In genomic region chr13:30033681-30034447, GRCh38 we compare ENCODE assay signal across 10 cellular contexts.
DNase-seq lines count a peak whose midpoint lies in the region; ATAC-seq and TF ChIP-seq lines count a peak whose summit lies in the region.
"Had no signal": no experiment of that assay in that cellular context is flagged by ENCODE, and none has a peak within 500 bp of the region (broad histone marks: within the 10 kb centered on the region; RNA-seq: fewer than 3 reads in every experiment).

No MANE protein-coding gene starts in this region.

- CTCF ChIA-PET in A673 (lab: Charles Lee): no interaction called here
- CTCF ChIA-PET in activated CD4-positive, alpha-beta T cell treated with anti-CD3 and anti-CD28 coated beads, Interleukin-2, amount 10 ng/mL, durations not matched to agents 7 days and 5 days (lab: Charles Lee): interaction anchor here (1.0 to 1.2 kb wide), 2 partner anchors 16 to 131 kb away, joined by 3 read pairs; no protein-coding TSS in a partner anchor

- H3K4me3 ChIP-seq in A673 (ENCODE audit: low read depth, low read length, poor library complexity, severe bottlenecking) (no peak overlapping the region), kidney epithelial cell (ENCODE audit: low read depth, low read length) (no peak overlapping the region)

- POLR2A ChIA-PET in A673 (lab: Charles Lee; ENCODE audit: low non-redundant PET): no interaction called here
- POLR2A ChIA-PET in activated CD4-positive, alpha-beta T cell treated with anti-CD3 and anti-CD28 coated beads, Interleukin-2, amount 10 ng/mL, durations not matched to agents 7 days and 5 days (lab: Charles Lee): no interaction called here

- no peaks in the 10 kb centered on the region for H3K9me3 Mint-ChIP-seq in activated T-helper 17 cell treated with anti-CD3 and anti-CD28 coated beads, Interleukin-2, amount 50 U/mL, for 72 hours
- H3K9me3 Mint-ChIP-seq in activated CD4-positive, alpha-beta T cell treated with anti-CD3 and anti-CD28 coated beads, Interleukin-2, amount 10 ng/mL, durations not matched to agents 7 days and 5 days: no peaks in the 10 kb centered on the region
- H3K9me3 Mint-ChIP-seq: CD8-positive, alpha-beta memory T cell had no signal

- H3K36me3 ChIP-seq in A673 (ENCODE audit: insufficient read depth, low read length, poor library complexity, severe bottlenecking) (no peaks in the 10 kb centered on the region), kidney epithelial cell (ENCODE audit: control insufficient read depth, insufficient read depth, low read length) (no peaks in the 10 kb centered on the region)

- no peaks in the 10 kb centered on the region for H3K9me3 ChIP-seq in A673 (ENCODE audit: low read depth, low read length, poor library complexity, severe bottlenecking)

- DNase-seq in A673 (ENCODE audit: low spot score) (peak; percentile 54), HS-27A (ENCODE audit: low read depth) (peak; percentile 48), kidney epithelial cell (ENCODE audit: low read depth) (peak; percentile 77), left lobe of liver (ENCODE audit: low spot score) (no peak)
- DNase-seq in activated CD4-positive, alpha-beta T cell treated with anti-CD3 and anti-CD28 coated beads, Interleukin-2, amount 10 ng/mL, durations not matched to agents 7 days and 5 days: no peak
- DNase-seq: CD8-positive, alpha-beta memory T cell; NCI-H446 had no signal

- H3K4me1 Mint-ChIP-seq in activated T-helper 17 cell treated with anti-CD3 and anti-CD28 coated beads, Interleukin-2, amount 50 U/mL, for 72 hours: no peaks in the 10 kb centered on the region
- no peaks in the 10 kb centered on the region for H3K4me1 Mint-ChIP-seq in activated CD4-positive, alpha-beta T cell treated with anti-CD3 and anti-CD28 coated beads, Interleukin-2, amount 10 ng/mL, durations not matched to agents 7 days and 5 days
- H3K4me1 Mint-ChIP-seq: CD8-positive, alpha-beta memory T cell had no signal

- H3K27ac ChIP-seq in A673 (ENCODE audit: low read depth, low read length, poor library complexity, severe bottlenecking): no peak overlapping the region

- no peaks in the 10 kb centered on the region for H3K36me3 Mint-ChIP-seq in activated T-helper 17 cell treated with anti-CD3 and anti-CD28 coated beads, Interleukin-2, amount 50 U/mL, for 72 hours (ENCODE audit: low read depth)
- H3K36me3 Mint-ChIP-seq in activated CD4-positive, alpha-beta T cell treated with anti-CD3 and anti-CD28 coated beads, Interleukin-2, amount 10 ng/mL, durations not matched to agents 7 days and 5 days (ENCODE audit: low read depth): no peaks in the 10 kb centered on the region
- H3K36me3 Mint-ChIP-seq: CD8-positive, alpha-beta memory T cell had no signal

- H3K27me3 Mint-ChIP-seq in activated T-helper 17 cell treated with anti-CD3 and anti-CD28 coated beads, Interleukin-2, amount 50 U/mL, for 72 hours: no peaks in the 10 kb centered on the region
- peaks cover 13% of the 10 kb centered on the region for H3K27me3 Mint-ChIP-seq in activated CD4-positive, alpha-beta T cell treated with anti-CD3 and anti-CD28 coated beads, Interleukin-2, amount 10 ng/mL, durations not matched to agents 7 days and 5 days

- H3K27me3 ChIP-seq in A673 (replicated peaks; ENCODE audit: insufficient read depth, low read depth, low read length, poor library complexity) (no peaks in the 10 kb centered on the region), kidney epithelial cell (ENCODE audit: control insufficient read depth, insufficient read depth, low read length) (no peaks in the 10 kb centered on the region)

- peaks cover 15% of the 10 kb centered on the region for H3K4me1 ChIP-seq in A673 (ENCODE audit: insufficient read depth, low read length, poor library complexity, severe bottlenecking)

- no peak overlapping the region for H3K4me3 Mint-ChIP-seq in activated T-helper 17 cell treated with anti-CD3 and anti-CD28 coated beads, Interleukin-2, amount 50 U/mL, for 72 hours
- H3K4me3 Mint-ChIP-seq in activated CD4-positive, alpha-beta T cell treated with anti-CD3 and anti-CD28 coated beads, Interleukin-2, amount 10 ng/mL, durations not matched to agents 7 days and 5 days: no peak overlapping the region
- H3K4me3 Mint-ChIP-seq: CD8-positive, alpha-beta memory T cell had no signal

- intact Hi-C loops in A673 (cut with micrococcal nuclease; ENCODE audit: unreplicated experiment): no loop called here

- no TSS peak for BruUV-seq in A673 (replicated peaks; lab: Mats Ljungman, UMichigan)

- TF ChIP-seq CTCF in A673 (conservative IDR thresholded peaks at IDR 0.05; ENCODE audit: low read depth, low read length): no peak
- TF ChIP-seq CTCF in kidney epithelial cell (IDR thresholded peaks at IDR 0.05; ENCODE audit: insufficient read depth, low read length, poor library complexity, severe bottlenecking): no peak

- no peak overlapping the region for H3K27ac Mint-ChIP-seq in activated T-helper 17 cell treated with anti-CD3 and anti-CD28 coated beads, Interleukin-2, amount 50 U/mL, for 72 hours
- no peak overlapping the region for H3K27ac Mint-ChIP-seq in activated CD4-positive, alpha-beta T cell treated with anti-CD3 and anti-CD28 coated beads, Interleukin-2, amount 10 ng/mL, durations not matched to agents 7 days and 5 days
- H3K27ac Mint-ChIP-seq: CD8-positive, alpha-beta memory T cell had no signal

- peak; percentile 53 for ATAC-seq in activated T-helper 17 cell treated with anti-CD3 and anti-CD28 coated beads, Interleukin-2, amount 50 U/mL, for 72 hours (replicated peaks)
- ATAC-seq in HG02623 (IDR thresholded peaks at IDR 0.05; ENCODE audit: unreplicated experiment): no peak
- ATAC-seq in HG03571 (IDR thresholded peaks at IDR 0.05; ENCODE audit: unreplicated experiment): no peak
- ATAC-seq in left lobe of liver: no peak

Comparison
In these comparisons a context has a peak if more than half of its experiments do, and no peak if none do; other contexts are left out.
1. DNase-seq: peak in A673 (single experiment), HS-27A (single experiment) and kidney epithelial cell (single experiment); none in activated CD4-positive, alpha-beta T cell treated with anti-CD3 and anti-CD28 coated beads, Interleukin-2, amount 10 ng/mL, durations not matched to agents 7 days and 5 days (single experiment) and left lobe of liver (single experiment).